ENCODE assay signal across 1 cellular context in genomic region chr10:43201545-43202131, GRCh38.
TF ChIP-seq lines count a peak whose summit lies in the region.

No MANE protein-coding gene starts in this region.

TF ChIP-seq in H1, 55 proteins besides CTCF, POLR2A, EP300 and RAD21 (continued from another document):
- TF ChIP-seq CHD7 (IDR thresholded peaks at IDR 0.05; ENCODE audit: insufficient replicate concordance, low read length), result no peak
- TF ChIP-seq TAF1 (IDR thresholded peaks at IDR 0.05; ENCODE audit: low read depth, low read length), result no peak
- TF ChIP-seq CBX8 (IDR thresholded peaks at IDR 0.05; ENCODE audit: borderline replicate concordance, low read depth, low read length), result no peak
- no peak for TF ChIP-seq SRF (IDR thresholded peaks at IDR 0.05; ENCODE audit: low read depth, low read length)
- TF ChIP-seq YY1 (IDR thresholded peaks at IDR 0.05; ENCODE audit: low read depth, low read length), result no peak
- TF ChIP-seq TEAD4 (IDR thresholded peaks at IDR 0.05; ENCODE audit: low read depth, low read length), result no peak
- TF ChIP-seq EZH2 (IDR thresholded peaks at IDR 0.05; ENCODE audit: low read depth, low read length, severe bottlenecking), result no peak
- TF ChIP-seq TBP (IDR thresholded peaks at IDR 0.05; ENCODE audit: low read depth, low read length), result no peak
- no peak for TF ChIP-seq SP2 (IDR thresholded peaks at IDR 0.05; ENCODE audit: low read length)
- TF ChIP-seq RNF2 (IDR thresholded peaks at IDR 0.05; ENCODE audit: borderline replicate concordance, low read depth, low read length, missing control alignments, poor library complexity, severe bottlenecking), result no peak
- no peak for TF ChIP-seq NANOG (IDR thresholded peaks at IDR 0.05; ENCODE audit: insufficient read depth, low read depth, low read length, poor library complexity, severe bottlenecking)
